Comparison of ENCODE assay signal across 8 cellular contexts in the genomic region with DNA sequence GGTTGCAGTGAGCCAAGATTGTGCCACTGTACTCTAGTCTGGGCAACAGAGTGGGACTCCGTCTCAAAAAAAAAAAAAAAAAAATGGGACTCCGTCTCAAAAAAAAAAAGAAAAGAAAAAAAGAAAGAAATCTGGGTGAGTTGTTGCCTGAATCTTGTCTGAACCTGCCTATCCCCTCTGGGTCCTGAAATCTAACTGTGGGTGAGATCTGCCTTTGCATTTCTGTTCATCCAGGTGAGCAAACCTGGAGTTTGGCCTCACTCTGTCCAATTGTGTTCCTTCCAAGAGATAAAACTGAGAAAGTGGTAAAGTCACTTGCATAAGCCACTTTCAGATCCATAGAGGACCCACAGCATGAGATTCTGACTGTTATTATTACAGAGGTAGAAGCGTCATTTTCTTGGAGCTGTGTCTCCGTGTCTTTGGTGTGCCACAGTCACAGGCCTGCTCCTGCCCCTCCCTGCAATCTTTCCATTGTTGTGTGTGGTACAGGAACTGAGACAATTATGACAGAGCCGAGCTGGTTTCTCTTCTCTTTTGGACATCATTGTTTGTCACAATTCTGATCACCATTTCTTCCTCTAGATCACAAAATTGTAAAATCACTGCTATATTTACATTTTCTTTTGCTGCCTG.
A peak's percentile ranks its signal among the peaks of the same experiment; 100 is the strongest.
DNase-seq lines count a peak whose midpoint lies in the region; ATAC-seq and TF ChIP-seq lines count a peak whose summit lies in the region.

No MANE protein-coding gene starts in this region.

- peaks cover 5% of the 10 kb centered on the region for H3K36me3 Mint-ChIP-seq in activated naive CD8-positive, alpha-beta T cell treated with anti-CD3 and anti-CD28 coated beads for 36 hours

- TF ChIP-seq CTCF in upper lobe of right lung (IDR thresholded peaks at IDR 0.05): no peak

- ATAC-seq in GM21360 (IDR thresholded peaks at IDR 0.05; ENCODE audit: unreplicated experiment) (peak; percentile 98), HG03520 (IDR thresholded peaks at IDR 0.05; ENCODE audit: unreplicated experiment) (peak; percentile 97), upper lobe of right lung (peak; percentile 88)

- H3K4me3 ChIP-seq in muscle layer of colon (ENCODE audit: low read depth in 1 of 2, low read length in 2 of 2): no peak overlapping the region
- H3K4me3 ChIP-seq in upper lobe of right lung: no peak overlapping the region

- H3K27me3 ChIP-seq in muscle layer of colon (ENCODE audit: control insufficient read depth in 1 of 2, insufficient read depth in 2 of 2, low read length in 2 of 2) (no peaks in the 10 kb centered on the region), upper lobe of right lung (no peaks in the 10 kb centered on the region)

- H3K27ac Mint-ChIP-seq in activated naive CD8-positive, alpha-beta T cell treated with anti-CD3 and anti-CD28 coated beads for 36 hours: peak overlapping the region; percentile 90

- H3K4me1 ChIP-seq in muscle layer of colon (ENCODE audit: insufficient read depth, low read length) (peaks cover 66% of the 10 kb centered on the region), upper lobe of right lung (peaks cover 30% of the 10 kb centered on the region)

- H3K27ac ChIP-seq in muscle layer of colon (ENCODE audit: low read depth, low read length) (peak overlapping the region; percentile 40), upper lobe of right lung (peak overlapping the region; percentile 45)

- H3K9me3 ChIP-seq in muscle layer of colon (ENCODE audit: low read length) (no peaks in the 10 kb centered on the region), upper lobe of right lung (no peaks in the 10 kb centered on the region)

- intact Hi-C loops in upper lobe of right lung (cut with DNase I): no loop called here

- no peak for TF ChIP-seq POLR2A in erythroblast (IDR thresholded peaks at IDR 0.05; ENCODE audit: low read length)

- peaks cover 47% of the 10 kb centered on the region for H3K4me1 Mint-ChIP-seq in activated naive CD8-positive, alpha-beta T cell treated with anti-CD3 and anti-CD28 coated beads for 36 hours

- peak overlapping the region; percentile 39 for H3K4me3 Mint-ChIP-seq in activated naive CD8-positive, alpha-beta T cell treated with anti-CD3 and anti-CD28 coated beads for 36 hours

- peaks cover 2% of the 10 kb centered on the region for H3K9me3 Mint-ChIP-seq in activated naive CD8-positive, alpha-beta T cell treated with anti-CD3 and anti-CD28 coated beads for 36 hours

- H3K27me3 Mint-ChIP-seq in activated naive CD8-positive, alpha-beta T cell treated with anti-CD3 and anti-CD28 coated beads for 36 hours: no peaks in the 10 kb centered on the region

- no peak overlapping the region for H3K9ac ChIP-seq in muscle layer of colon (ENCODE audit: low read length)

- DNase-seq in CD1c-positive myeloid dendritic cell (ENCODE audit: extremely low spot score) (peak; percentile 96), upper lobe of right lung (no peak), NCI-H1436 treated with DMSO at 0.1 percent for 48 hours (lab: John Stamatoyannopoulos, UW) (no peak), erythroblast (lab: John Stamatoyannopoulos, UW) (no peak)
- DNase-seq in activated naive CD8-positive, alpha-beta T cell treated with anti-CD3 and anti-CD28 coated beads for 36 hours: peak; percentile 59

- H3K36me3 ChIP-seq in muscle layer of colon (ENCODE audit: insufficient read depth, low read length) (no peaks in the 10 kb centered on the region), upper lobe of right lung (no peaks in the 10 kb centered on the region)

Comparison
In these comparisons a context has a peak if more than half of its experiments do, and no peak if none do; other contexts are left out.
1. DNase-seq: peak in CD1c-positive myeloid dendritic cell (single experiment) and activated naive CD8-positive, alpha-beta T cell treated with anti-CD3 and anti-CD28 coated beads for 36 hours (single experiment); none in upper lobe of right lung (single experiment), NCI-H1436 treated with DMSO at 0.1 percent for 48 hours (single experiment) and erythroblast (0 of 2).
2. Peak in every context shown above with its lines, with median percentiles within 50 percentile points of each other: ATAC-seq.